In the genomic region with DNA sequence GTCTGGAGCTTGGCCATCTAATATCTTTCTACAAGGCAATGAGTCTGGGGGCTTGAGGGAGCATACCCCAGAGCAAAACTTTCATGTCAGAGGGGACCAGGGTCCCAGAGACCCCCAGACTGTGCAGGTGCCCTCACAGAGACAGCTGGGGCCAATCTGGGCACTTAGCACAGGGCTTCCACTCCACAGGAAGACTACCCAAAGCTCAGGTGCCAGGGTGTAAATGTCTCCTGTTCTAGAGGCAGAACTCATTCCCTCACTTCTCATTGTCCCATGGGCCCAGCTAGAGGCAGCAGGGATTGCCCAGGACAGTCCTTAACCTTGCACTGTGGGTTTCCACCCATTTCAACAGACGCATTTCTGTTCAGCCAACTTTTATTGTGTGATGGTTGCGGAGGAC, we compare ENCODE assay signal across 10 cellular contexts.
"Had no signal": no experiment of that assay in that cellular context is flagged by ENCODE, and none has a peak within 500 bp of the region (broad histone marks: within the 10 kb centered on the region; RNA-seq: fewer than 3 reads in every experiment).

No MANE protein-coding gene starts in this region.

- H3K9me3 ChIP-seq: HAP-1 had no signal

- H3K36me3 ChIP-seq: HAP-1 had no signal

- H2AFZ ChIP-seq: GM23248, GM23338 had no signal

- H3K27ac Mint-ChIP-seq: GM23338, H9, HFFc6 had no signal

- H3K9ac ChIP-seq: GM23248 had no signal

- FAIRE-seq: H54 had no signal

- ATAC-seq: GM23338, HCT116 had no signal

- H3K4me3 ChIP-seq: GM23248, GM23338, HAP-1 had no signal

- H3K27ac ChIP-seq: GM23248 had no signal

- H3K4me3 Mint-ChIP-seq: GM23338, H9, HFFc6 had no signal

- H3K4me2 ChIP-seq: GM23338 had no signal

- DNase-seq: GM23248, GOT3, H7, H9, HCEC 1CT, HFFc6 had no signal
